In genomic region chr1:45550401-45551305, GRCh38 we compare ENCODE assay signal across 8 cellular contexts. TPM values are rescaled to one million over a fixed set of nuclear protein-coding genes. Genes with fewer than 3 reads are reported as not detected.
DNase-seq lines count a peak whose midpoint lies in the region; ATAC-seq, FAIRE-seq and TF ChIP-seq lines count a peak whose summit lies in the region.

AKR1A1 (plus strand) TSS chr1:45550826; CDS start chr1:45561795, 10,969 bp downstream.

- H3K27me3 ChIP-seq in bronchial epithelial cell (ENCODE audit: control insufficient read depth, insufficient read depth, low read length) (no peaks in the 10 kb centered on the region), spleen (replicated peaks in 1 of 7) (no peaks in the 10 kb centered on the region)

- H3K4me1 Mint-ChIP-seq in WTC11 (peaks cover 13% of the 10 kb centered on the region), immature natural killer cell (peaks cover 22 to 26% of the 10 kb centered on the region in 2 donors)

- no peaks in the 10 kb centered on the region for H3K9me3 ChIP-seq in spleen

- 2 to 3% (median 2%) methylated on average over 42 to 47 of the region's 47 CpGs for WGBS in spleen, 5 donors

- H3K36me3 ChIP-seq in bronchial epithelial cell (ENCODE audit: control insufficient read depth, insufficient read depth, low read length): no peaks in the 10 kb centered on the region
- peaks cover 0 to 32% (median 5%) of the 10 kb centered on the region in 6 donors for H3K36me3 ChIP-seq in spleen

- peak; percentile 86 for ATAC-seq in HG03175 (IDR thresholded peaks at IDR 0.05; ENCODE audit: unreplicated experiment)
- ATAC-seq in WTC11: peak; percentile 93

- CTCF ChIA-PET in WTC11 (lab: Charles Lee): interaction anchor here (0.9 to 2.9 kb wide), 5 partner anchors 19 to 58 kb away, joined by 3 to 17 read pairs (median 4); partner anchors contain the start of genes CCDC163 and MMACHC

- H3K36me3 Mint-ChIP-seq in WTC11: peaks cover 23% of the 10 kb centered on the region
- peaks cover 0 to 4% (median 0%) of the 10 kb centered on the region in 3 donors for H3K36me3 Mint-ChIP-seq in immature natural killer cell

- FAIRE-seq in bronchial epithelial cell (lab: Jason Lieb, UNC): no peak

- intact Hi-C loops in spleen (cut with DNase I; ENCODE audit: low total_unique reads): no loop called here

- DNase-seq in AG08396 (ENCODE audit: low spot score): peak; percentile 87
- peak; percentile 89 for DNase-seq in NCI-H226
- peak; percentile 90 for DNase-seq in WTC11 (ENCODE audit: low spot score)
- peak; percentile 72 for DNase-seq in bronchial epithelial cell (ENCODE audit: low read depth)
- DNase-seq in immature natural killer cell: peak; percentile 81 to 83 (median 83)
- DNase-seq in spleen: peak; percentile 98

- H3K27ac ChIP-seq in spleen: peak within 1 kb of the TSS; percentile 43 to 94 (median 91)

- H3K27me3 Mint-ChIP-seq in WTC11 (ENCODE audit: low read depth) (no peaks in the 10 kb centered on the region), immature natural killer cell (ENCODE audit: low read depth in 3 of 3) (peaks cover 2 to 6% (median 3%) of the 10 kb centered on the region in 3 donors)

- H3K4me1 ChIP-seq in spleen: peaks cover 13 to 42% (median 29%) of the 10 kb centered on the region in 6 donors

- TF ChIP-seq POLR2A in GM18951 (IDR thresholded peaks at IDR 0.05; ENCODE audit: extremely low read depth, insufficient read depth, insufficient read length) (peak; percentile 95), spleen (IDR thresholded peaks at IDR 0.05) (no peak)

- H3K9me3 Mint-ChIP-seq in WTC11 (no peaks in the 10 kb centered on the region), immature natural killer cell (no peaks in the 10 kb centered on the region)

- H3K4me3 ChIP-seq in bronchial epithelial cell (ENCODE audit: low read depth, low read length): peak within 1 kb of the TSS; percentile 55
- peak within 1 kb of the TSS; percentile 69 to 94 (median 86) for H3K4me3 ChIP-seq in spleen

- H3K27ac Mint-ChIP-seq in WTC11 (peak within 1 kb of the TSS; percentile 86), immature natural killer cell (peak within 1 kb of the TSS; percentile 90 to 98 (median 97))

- TF ChIP-seq CTCF in WTC11 (IDR thresholded peaks at IDR 0.05): no peak
- no peak for TF ChIP-seq CTCF in bronchial epithelial cell (IDR thresholded peaks at IDR 0.05; ENCODE audit: insufficient read depth, low read length, severe bottlenecking)
- peak in 4 of 11 experiments; percentile 14 to 52 (median 26) for TF ChIP-seq CTCF in spleen (IDR thresholded peaks at IDR 0.05 in 8 of 11, conservative IDR thresholded peaks at IDR 0.05 in 3 of 11)

- peak within 1 kb of the TSS; percentile 92 for H3K4me3 Mint-ChIP-seq in WTC11
- peak within 1 kb of the TSS; percentile 97 to 100 (median 98) for H3K4me3 Mint-ChIP-seq in immature natural killer cell

- POLR2A ChIA-PET in WTC11 (lab: Charles Lee): interaction anchor here (0.6 to 2.6 kb wide), 7 partner anchors 9 to 77 kb away, joined by 3 to 27 read pairs (median 3); partner anchors contain the start of gene PRDX1

- in situ Hi-C loops in GM18951 (cut with MboI; ENCODE audit: low sequenced_read_pairs, unreplicated experiment): no loop called here

TF ChIP-seq in WTC11, 78 proteins besides CTCF, POLR2A, EP300 and RAD21 (continues in another document):
- TF ChIP-seq PRRX2 (CRISPR knock-in tag; IDR thresholded peaks at IDR 0.05) (no peak), GRHL2 (CRISPR knock-in tag; IDR thresholded peaks at IDR 0.05; ENCODE audit: insufficient replicate concordance, severe bottlenecking) (no peak), IRF2 (CRISPR knock-in tag; IDR thresholded peaks at IDR 0.05; ENCODE audit: borderline replicate concordance, low read depth) (no peak), HMGA2 (CRISPR knock-in tag; IDR thresholded peaks at IDR 0.05) (no peak), GABPB1 (CRISPR knock-in tag; IDR thresholded peaks at IDR 0.05) (peak; percentile 70), AFF4 (CRISPR knock-in tag; IDR thresholded peaks at IDR 0.05; ENCODE audit: borderline replicate concordance) (peak; percentile 88; the same call in 1 of the 2 replicates), GTF2I (CRISPR knock-in tag; conservative IDR thresholded peaks at IDR 0.05) (no peak), ATF1 (CRISPR knock-in tag; IDR thresholded peaks at IDR 0.05) (no peak), SOX15 (CRISPR knock-in tag; IDR thresholded peaks at IDR 0.05) (no peak), RORB (CRISPR knock-in tag; IDR thresholded peaks at IDR 0.05) (no peak), PREB (CRISPR knock-in tag; IDR thresholded peaks at IDR 0.05; ENCODE audit: borderline replicate concordance) (0 out of 2 replicates have a peak, but pooled peaks have one; percentile 33), NR1H2 (CRISPR knock-in tag; IDR thresholded peaks at IDR 0.05) (no peak), TEAD1 (CRISPR knock-in tag; IDR thresholded peaks at IDR 0.05) (peak; percentile 92), FOXJ3 (CRISPR knock-in tag; IDR thresholded peaks at IDR 0.05; ENCODE audit: borderline replicate concordance) (no peak), SP1 (CRISPR knock-in tag; conservative IDR thresholded peaks at IDR 0.05) (peak; percentile 96), KAT7 (CRISPR knock-in tag; IDR thresholded peaks at IDR 0.05; ENCODE audit: borderline replicate concordance) (peak; percentile 83; the same call in 1 of the 2 replicates), ZNF425 (CRISPR knock-in tag; conservative IDR thresholded peaks at IDR 0.05) (no peak), ZMAT4 (CRISPR knock-in tag; IDR thresholded peaks at IDR 0.05) (no peak)

RNA-seq across cellular contexts. Expression of gene AKR1A1, which starts in this region (rescaled TPM):
- total RNA-seq in WTC11 (2021) (338 to 380 TPM (median 371 TPM) in 3 replicates), bronchial epithelial cell (109 and 145 TPM in 2 replicates), spleen (100 to 1,000 TPM in 5 of 7 donors, 10 to 100 TPM in 2; 68.8 to 147 (median 123) TPM)
- polyA plus RNA-seq in immature natural killer cell (100 to 1,000 TPM in 1 of 3 donors, 10 to 100 TPM in 2; 89.1 to 133 (median 94.6) TPM), spleen (100 to 1,000 TPM; 132 to 150 (median 142) TPM)

Comparison
In these comparisons a context has a peak if more than half of its experiments do, and no peak if none do; other contexts are left out.
1. Peak in every context shown above with its lines: DNase-seq, ATAC-seq, H3K4me3 ChIP-seq and H3K27ac ChIP-seq.